In genomic region chr11:65384301-65384889, GRCh38 we compare ENCODE assay signal across 1 cellular context.
TF ChIP-seq lines count a peak whose summit lies in the region.

No MANE protein-coding gene starts in this region.

TF ChIP-seq in IMR-90, 13 proteins besides CTCF, POLR2A, EP300 and RAD21 (continued from another document):
- TF ChIP-seq, protein P1, sequence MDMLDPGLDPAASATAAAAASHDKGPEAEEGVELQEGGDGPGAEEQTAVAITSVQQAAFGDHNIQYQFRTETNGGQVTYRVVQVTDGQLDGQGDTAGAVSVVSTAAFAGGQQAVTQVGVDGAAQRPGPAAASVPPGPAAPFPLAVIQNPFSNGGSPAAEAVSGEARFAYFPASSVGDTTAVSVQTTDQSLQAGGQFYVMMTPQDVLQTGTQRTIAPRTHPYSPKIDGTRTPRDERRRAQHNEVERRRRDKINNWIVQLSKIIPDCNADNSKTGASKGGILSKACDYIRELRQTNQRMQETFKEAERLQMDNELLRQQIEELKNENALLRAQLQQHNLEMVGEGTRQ (IDR thresholded peaks at IDR 0.05; ENCODE audit: low read depth, low read length), result no peak
- TF ChIP-seq RFX5 (IDR thresholded peaks at IDR 0.05; ENCODE audit: low read depth, low read length) (no peak), MAFK (IDR thresholded peaks at IDR 0.05; ENCODE audit: low read depth, low read length) (no peak), FOS (IDR thresholded peaks at IDR 0.05; ENCODE audit: low read depth, low read length) (no peak), MXI1 (IDR thresholded peaks at IDR 0.05; ENCODE audit: borderline replicate concordance, low read depth, low read length) (no peak), CHD1 (IDR thresholded peaks at IDR 0.05; ENCODE audit: low read depth, low read length) (no peak), NFE2L2 (IDR thresholded peaks at IDR 0.05; ENCODE audit: low read depth, low read length) (no peak), SMC3 (IDR thresholded peaks at IDR 0.05; ENCODE audit: low read depth, low read length) (no peak)
